9 cellular contexts compared by ENCODE assay signal in the genomic region with DNA sequence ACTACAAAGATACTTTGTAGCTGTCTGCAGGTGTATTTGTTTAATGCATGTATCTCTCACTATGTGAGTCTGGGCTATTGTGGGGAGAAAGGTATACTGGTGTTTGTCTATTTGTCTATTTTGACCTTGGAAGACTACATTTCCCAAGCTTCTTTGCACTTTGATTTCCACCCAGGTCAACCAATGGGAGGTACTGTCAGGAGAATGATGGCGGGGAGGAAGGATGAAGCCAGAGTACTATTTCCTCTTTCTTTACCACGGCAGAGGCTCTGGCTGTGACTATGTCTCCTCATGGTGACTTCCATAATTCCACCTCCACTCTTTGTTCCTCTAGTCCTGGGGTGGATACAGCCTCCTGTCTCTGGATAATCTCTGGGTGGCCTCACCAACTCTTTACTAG. TPM values are rescaled to one million over a fixed set of nuclear protein-coding genes. Genes with fewer than 3 reads are reported as not detected.
DNase-seq lines count a peak whose midpoint lies in the region; ATAC-seq and TF ChIP-seq lines count a peak whose summit lies in the region.
"Had no signal": no experiment of that assay in that cellular context is flagged by ENCODE, and none has a peak within 500 bp of the region (broad histone marks: within the 10 kb centered on the region; RNA-seq: fewer than 3 reads in every experiment).

No MANE protein-coding gene starts in this region.

- H3K4me3 ChIP-seq in H7 (ENCODE audit: insufficient read depth, low read depth, low read length) (no peak overlapping the region), OCI-LY1 (ENCODE audit: low read depth, low read length, poor library complexity, severe bottlenecking) (no peak overlapping the region), skeletal muscle satellite cell (ENCODE audit: low read length) (no peak overlapping the region)

- H3K4me2 ChIP-seq in OCI-LY1 (ENCODE audit: low read length) (0 out of 2 replicates have a peak overlapping the region, but pooled peaks have one; percentile 27), skeletal muscle satellite cell (ENCODE audit: low read length) (peak overlapping the region; percentile 59)

- H3K27ac Mint-ChIP-seq in dendritic cell treated with granulocyte-macrophage colony-stimulating factor and Interleukin-4, amounts not matched to agents 40 ng/mL and 50 ng/mL, for 4 days = peak overlapping the region; percentile 70
- H3K27ac Mint-ChIP-seq: T-cell had no signal

- no peak for ATAC-seq in HG03135 (IDR thresholded peaks at IDR 0.05; ENCODE audit: unreplicated experiment)
- ATAC-seq in sciatic nerve = no peak
- ATAC-seq: T-cell had no signal

- H3K9me3 Mint-ChIP-seq in dendritic cell treated with granulocyte-macrophage colony-stimulating factor and Interleukin-4, amounts not matched to agents 40 ng/mL and 50 ng/mL, for 4 days = no peaks in the 10 kb centered on the region
- H3K9me3 Mint-ChIP-seq: T-cell had no signal

- intact Hi-C loops in dendritic cell treated with granulocyte-macrophage colony-stimulating factor and Interleukin-4, amounts not matched to agents 40 ng/mL and 50 ng/mL, for 4 days (cut with micrococcal nuclease) = no loop called here
- intact Hi-C loops in sciatic nerve (cut with DNase I) = no loop called here

- H3K9me3 ChIP-seq in OCI-LY1 (ENCODE audit: low read length) (no peaks in the 10 kb centered on the region), skeletal muscle satellite cell (replicated peaks; ENCODE audit: low read length) (no peaks in the 10 kb centered on the region)

- no peak overlapping the region for H3K27ac ChIP-seq in OCI-LY1 (ENCODE audit: low read depth, low read length, poor library complexity, severe bottlenecking)

- H3F3A ChIP-seq in OCI-LY1 (ENCODE audit: insufficient read depth, low read length) = no peaks in the 10 kb centered on the region

- H3K4me3 Mint-ChIP-seq in dendritic cell treated with granulocyte-macrophage colony-stimulating factor and Interleukin-4, amounts not matched to agents 40 ng/mL and 50 ng/mL, for 4 days = no peak overlapping the region
- H3K4me3 Mint-ChIP-seq: T-cell had no signal

- H3K4me1 Mint-ChIP-seq in dendritic cell treated with granulocyte-macrophage colony-stimulating factor and Interleukin-4, amounts not matched to agents 40 ng/mL and 50 ng/mL, for 4 days (ENCODE audit: low read depth) = peaks cover 16% of the 10 kb centered on the region

- no peaks in the 10 kb centered on the region for H3K9me2 ChIP-seq in OCI-LY1 (ENCODE audit: low read depth, low read length)

- H3K27me3 Mint-ChIP-seq in dendritic cell treated with granulocyte-macrophage colony-stimulating factor and Interleukin-4, amounts not matched to agents 40 ng/mL and 50 ng/mL, for 4 days = peaks cover 12% of the 10 kb centered on the region

- no peaks in the 10 kb centered on the region for H3K36me3 Mint-ChIP-seq in dendritic cell treated with granulocyte-macrophage colony-stimulating factor and Interleukin-4, amounts not matched to agents 40 ng/mL and 50 ng/mL, for 4 days (ENCODE audit: low read depth)
- H3K36me3 Mint-ChIP-seq: T-cell had no signal

- no peak overlapping the region for H3K9ac ChIP-seq in OCI-LY1 (ENCODE audit: low read length)
- H3K9ac ChIP-seq in skeletal muscle satellite cell (ENCODE audit: low read depth, low read length) = no peak overlapping the region

- H3K36me3 ChIP-seq in H7 (replicated peaks; ENCODE audit: control insufficient read depth, insufficient read depth, low read length) = no peaks in the 10 kb centered on the region
- H3K36me3 ChIP-seq in OCI-LY1 (ENCODE audit: insufficient read depth, low read length) = no peaks in the 10 kb centered on the region
- no peaks in the 10 kb centered on the region for H3K36me3 ChIP-seq in skeletal muscle satellite cell (ENCODE audit: insufficient read depth, low read length)

- no peak overlapping the region for H2AFZ ChIP-seq in OCI-LY1 (ENCODE audit: low read length)

- no peak for TF ChIP-seq CTCF in OCI-LY1 (IDR thresholded peaks at IDR 0.05; ENCODE audit: low read length)

- H3K79me2 ChIP-seq in OCI-LY1 (ENCODE audit: insufficient read depth, low read length) = no peaks in the 10 kb centered on the region

- H3K27me3 ChIP-seq in H7 (ENCODE audit: control insufficient read depth, insufficient read depth, low read length) (no peaks in the 10 kb centered on the region), OCI-LY1 (ENCODE audit: insufficient read depth, low read length) (no peaks in the 10 kb centered on the region; the same call in 1 of the 2 replicates), skeletal muscle satellite cell (ENCODE audit: control insufficient read depth, insufficient read depth, low read length) (peaks cover 67% of the 10 kb centered on the region)

- H4K20me1 ChIP-seq in OCI-LY1 (ENCODE audit: insufficient read depth, low read length) = no peaks in the 10 kb centered on the region

- DNase-seq in H7 = peak; percentile 73
- DNase-seq in sciatic nerve (ENCODE audit: low spot score) = no peak
- DNase-seq in NCI-H524 (lab: John Stamatoyannopoulos, UW) = no peak
- DNase-seq: midbrain, T-cell had no signal

- H3K4me1 ChIP-seq in OCI-LY1 (ENCODE audit: insufficient read depth, low read length, severe bottlenecking) (no peaks in the 10 kb centered on the region), skeletal muscle satellite cell (ENCODE audit: control insufficient read depth, insufficient read depth, low read length) (no peaks in the 10 kb centered on the region)

RNA-seq across cellular contexts. Expression of a gene that starts 23.1 kb away (rescaled TPM):
- 0.21 and 0.33 TPM in 2 replicates for total RNA-seq in H7 (2014; rRNA removed; shearing (Covaris generic))
- total RNA-seq in skeletal muscle satellite cell (2012; rRNA removed) = 0.22 TPM in 1 of 2 replicates, not detected in the other
- 0.40 TPM for total RNA-seq in sciatic nerve
